ENCODE assay signal across 18 cellular contexts in the genomic region with DNA sequence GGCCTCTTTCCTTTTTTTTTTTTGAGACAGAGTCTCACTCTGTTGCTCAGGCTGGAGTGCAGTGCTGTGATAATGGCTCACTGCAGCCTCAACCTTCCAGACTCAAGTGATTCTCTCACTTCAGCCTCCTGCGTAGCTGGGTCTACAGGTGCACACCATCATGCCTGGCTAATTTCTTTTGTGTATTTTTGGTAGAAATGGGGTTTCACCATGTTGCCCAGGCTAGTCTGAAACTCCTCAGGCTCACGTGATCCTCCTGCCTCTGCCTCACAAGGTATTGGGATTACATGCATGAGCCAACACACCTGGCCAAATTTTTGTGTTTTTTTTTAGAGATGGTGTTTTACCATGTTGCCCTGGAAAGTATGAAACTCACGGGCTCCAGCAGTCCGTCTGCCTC. TPM values are rescaled to one million over a fixed set of nuclear protein-coding genes. Genes with fewer than 3 reads are reported as not detected.
DNase-seq lines count a peak whose midpoint lies in the region; ATAC-seq and TF ChIP-seq lines count a peak whose summit lies in the region.
"Had no signal": no experiment of that assay in that cellular context is flagged by ENCODE, and none has a peak within 500 bp of the region (broad histone marks: within the 10 kb centered on the region; RNA-seq: fewer than 3 reads in every experiment).

No MANE protein-coding gene starts in this region.

- peaks cover 41% of the 10 kb centered on the region for H3K36me3 Mint-ChIP-seq in nephron progenitor cell (ENCODE audit: low read depth)
- H3K36me3 Mint-ChIP-seq in activated T-helper 1 cell treated with anti-CD3 and anti-CD28 coated beads, Interleukin-12 subunit alpha, Interleukin-12 subunit beta, Interleukin-2, Interleukin-4 antibody, amounts not matched to agents 30 ng/mL and 10 ng/mL and 1 ng/mL, durations not matched to agents 14 hours and 24 hours and 36 hours (ENCODE audit: low read depth): no peaks in the 10 kb centered on the region
- H3K36me3 Mint-ChIP-seq: naive thymus-derived CD8-positive, alpha-beta T cell; T-cell had no signal

- H3K27ac Mint-ChIP-seq in nephron progenitor cell: peak overlapping the region; percentile 22
- no peak overlapping the region for H3K27ac Mint-ChIP-seq in activated T-helper 1 cell treated with anti-CD3 and anti-CD28 coated beads, Interleukin-12 subunit alpha, Interleukin-12 subunit beta, Interleukin-2, Interleukin-4 antibody, amounts not matched to agents 30 ng/mL and 10 ng/mL and 1 ng/mL, durations not matched to agents 14 hours and 24 hours and 36 hours
- H3K27ac Mint-ChIP-seq: progenitor cell of endocrine pancreas; stimulated activated naive CD8-positive, alpha-beta T cell treated with anti-CD3 and anti-CD28 coated beads, Interleukin-15, Interleukin-2, amounts not matched to agents 100 ng/mL and 50 ng/mL, for 24 hours; T-cell had no signal

- TF ChIP-seq CTCF in nephron progenitor cell (IDR thresholded peaks at IDR 0.05): no peak
- TF ChIP-seq CTCF in RWPE1 (conservative IDR thresholded peaks at IDR 0.05; ENCODE audit: low read depth): no peak

- H3K9me3 Mint-ChIP-seq in nephron progenitor cell: no peaks in the 10 kb centered on the region
- H3K9me3 Mint-ChIP-seq in activated T-helper 1 cell treated with anti-CD3 and anti-CD28 coated beads, Interleukin-12 subunit alpha, Interleukin-12 subunit beta, Interleukin-2, Interleukin-4 antibody, amounts not matched to agents 30 ng/mL and 10 ng/mL and 1 ng/mL, durations not matched to agents 14 hours and 24 hours and 36 hours: no peaks in the 10 kb centered on the region
- H3K9me3 Mint-ChIP-seq: naive thymus-derived CD8-positive, alpha-beta T cell; stimulated activated naive CD8-positive, alpha-beta T cell treated with anti-CD3 and anti-CD28 coated beads, Interleukin-15, Interleukin-2, amounts not matched to agents 100 ng/mL and 50 ng/mL, for 24 hours; T-cell had no signal

- peak; percentile 46 for ATAC-seq in GM18502 (IDR thresholded peaks at IDR 0.05; ENCODE audit: poor library complexity, unreplicated experiment)
- peak; percentile 63 for ATAC-seq in GM21390 (IDR thresholded peaks at IDR 0.05; ENCODE audit: unreplicated experiment)
- ATAC-seq in HG03095 (IDR thresholded peaks at IDR 0.05; ENCODE audit: unreplicated experiment): peak; percentile 47
- ATAC-seq in GM18873 (IDR thresholded peaks at IDR 0.05; ENCODE audit: low FRiP score, unreplicated experiment): no peak
- ATAC-seq: naive thymus-derived CD8-positive, alpha-beta T cell; T-cell had no signal

- peaks cover 6% of the 10 kb centered on the region for H3K27me3 Mint-ChIP-seq in nephron progenitor cell (ENCODE audit: low read depth, poor library complexity)
- no peaks in the 10 kb centered on the region for H3K27me3 Mint-ChIP-seq in activated T-helper 1 cell treated with anti-CD3 and anti-CD28 coated beads, Interleukin-12 subunit alpha, Interleukin-12 subunit beta, Interleukin-2, Interleukin-4 antibody, amounts not matched to agents 30 ng/mL and 10 ng/mL and 1 ng/mL, durations not matched to agents 14 hours and 24 hours and 36 hours (ENCODE audit: insufficient read depth)
- H3K27me3 Mint-ChIP-seq: naive thymus-derived CD8-positive, alpha-beta T cell; progenitor cell of endocrine pancreas; stimulated activated naive CD8-positive, alpha-beta T cell treated with anti-CD3 and anti-CD28 coated beads, Interleukin-15, Interleukin-2, amounts not matched to agents 100 ng/mL and 50 ng/mL, for 24 hours; T-cell had no signal

- POLR2A ChIA-PET in RWPE1 (lab: Yijun Ruan, JAX; ENCODE audit: low non-redundant PET): no interaction called here

- CTCF ChIA-PET in RWPE1 (lab: Yijun Ruan, JAX): no interaction called here

- peaks cover 6% of the 10 kb centered on the region for H3K4me1 Mint-ChIP-seq in nephron progenitor cell
- peaks cover 10% of the 10 kb centered on the region for H3K4me1 Mint-ChIP-seq in activated T-helper 1 cell treated with anti-CD3 and anti-CD28 coated beads, Interleukin-12 subunit alpha, Interleukin-12 subunit beta, Interleukin-2, Interleukin-4 antibody, amounts not matched to agents 30 ng/mL and 10 ng/mL and 1 ng/mL, durations not matched to agents 14 hours and 24 hours and 36 hours (ENCODE audit: low read depth)

- intact Hi-C loops in activated T-helper 1 cell treated with anti-CD3 and anti-CD28 coated beads, Interleukin-12 subunit alpha, Interleukin-12 subunit beta, Interleukin-2, Interleukin-4 antibody, amounts not matched to agents 30 ng/mL and 10 ng/mL and 1 ng/mL, durations not matched to agents 14 hours and 24 hours and 36 hours (cut with micrococcal nuclease): no loop called here

- DNase-seq in nephron progenitor cell (no peak), kidney tubule cell (ENCODE audit: low spot score) (no peak), RWPE1 (ENCODE audit: low spot score) (no peak)
- DNase-seq in activated T-helper 1 cell treated with anti-CD3 and anti-CD28 coated beads, Interleukin-12 subunit alpha, Interleukin-12 subunit beta, Interleukin-2, Interleukin-4 antibody, amounts not matched to agents 30 ng/mL and 10 ng/mL and 1 ng/mL, durations not matched to agents 14 hours and 24 hours and 36 hours (ENCODE audit: low spot score): no peak
- DNase-seq: activated naive CD4-positive, alpha-beta T cell treated with Interleukin-2 at 50 U/mL for 16 hours; cortex of kidney; NCI-H187; stimulated activated CD4-positive, alpha-beta T cell treated with anti-CD3 and anti-CD28 coated beads, Interleukin-12 subunit alpha, Interleukin-12 subunit beta, amount 100 ng/mL, for 4 hours; T-cell; uterus had no signal

- H3K4me3 Mint-ChIP-seq in nephron progenitor cell: no peak overlapping the region
- H3K4me3 Mint-ChIP-seq in activated T-helper 1 cell treated with anti-CD3 and anti-CD28 coated beads, Interleukin-12 subunit alpha, Interleukin-12 subunit beta, Interleukin-2, Interleukin-4 antibody, amounts not matched to agents 30 ng/mL and 10 ng/mL and 1 ng/mL, durations not matched to agents 14 hours and 24 hours and 36 hours: no peak overlapping the region
- H3K4me3 Mint-ChIP-seq: naive thymus-derived CD8-positive, alpha-beta T cell; stimulated activated naive CD8-positive, alpha-beta T cell treated with anti-CD3 and anti-CD28 coated beads, Interleukin-15, Interleukin-2, amounts not matched to agents 100 ng/mL and 50 ng/mL, for 24 hours; T-cell had no signal

- H3K27ac ChIP-seq in RWPE1: no peak overlapping the region
- H3K27ac ChIP-seq: epithelial cell of prostate, uterus had no signal

RNA-seq across cellular contexts. Expression of gene SRC, which starts 29.3 kb away (rescaled TPM):
- 6.2 and 6.4 TPM in 2 replicates for total RNA-seq in activated T-helper 1 cell treated with anti-CD3 and anti-CD28 coated beads, Interleukin-12 subunit alpha, Interleukin-12 subunit beta, Interleukin-2, Interleukin-4 antibody, amounts not matched to agents 30 ng/mL and 10 ng/mL and 1 ng/mL, durations not matched to agents 14 hours and 24 hours and 36 hours
